ENCODE assay signal across 7 cellular contexts in the genomic region with DNA sequence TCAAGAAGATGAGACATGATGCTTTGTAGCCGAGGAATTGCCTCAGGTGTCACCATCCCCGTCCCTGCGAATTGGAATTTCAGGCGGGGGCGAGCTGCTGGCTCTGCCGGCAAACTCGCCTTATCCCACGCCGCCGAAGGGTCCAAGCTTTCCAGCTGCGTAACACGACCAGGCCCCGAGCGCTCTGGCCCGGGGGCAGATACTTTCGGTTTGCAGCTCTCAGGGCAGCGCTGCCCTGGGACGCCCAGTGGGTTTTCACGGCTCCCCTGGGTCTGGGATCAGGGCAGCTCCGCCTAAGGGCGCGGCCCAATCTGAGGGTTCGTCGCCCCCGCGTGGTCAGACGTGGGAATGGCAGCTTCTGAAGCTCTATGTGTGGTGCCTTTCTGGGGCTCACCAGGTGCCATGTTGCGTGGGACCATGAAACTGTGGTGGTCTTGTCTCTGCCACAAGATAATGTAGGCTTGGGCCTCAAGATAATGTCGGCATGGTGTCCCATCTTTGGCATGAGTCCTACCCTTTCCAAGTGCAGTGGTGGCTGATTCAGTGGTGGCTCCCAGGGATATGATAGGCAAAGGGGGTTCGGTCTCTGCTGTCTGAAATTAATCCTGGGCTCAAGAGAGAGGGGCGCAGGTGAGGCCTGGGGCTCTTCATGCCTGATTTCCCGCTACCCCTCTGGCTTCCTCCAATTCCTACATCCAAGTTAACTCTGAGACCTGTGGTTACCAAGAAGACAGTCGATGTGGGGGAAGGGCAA. TPM values are rescaled to one million over a fixed set of nuclear protein-coding genes. Genes with fewer than 3 reads are reported as not detected.
DNase-seq lines count a peak whose midpoint lies in the region; ATAC-seq and TF ChIP-seq lines count a peak whose summit lies in the region.

No MANE protein-coding gene starts in this region.

- ATAC-seq in HG03095 (IDR thresholded peaks at IDR 0.05; ENCODE audit: unreplicated experiment): peak; percentile 74

- DNase-seq in GM13977 (ENCODE audit: low spot score) (peak; percentile 86), NCI-H2171 treated with DMSO at 0.1 percent for 48 hours (lab: John Stamatoyannopoulos, UW) (peak; percentile 73), cerebellum (ENCODE audit: low spot score) (peak; percentile 87), kidney glomerular epithelial cell (lab: John Stamatoyannopoulos, UW) (peak; percentile 78)
- peak; percentile 82 for DNase-seq in activated CD4-positive, alpha-beta T cell treated with anti-CD3 and anti-CD28 coated beads for 1 hour
- DNase-seq in stimulated activated CD4-positive, alpha-beta T cell treated with anti-CD3 and anti-CD28 coated beads, Interleukin-15, amount 100 ng/mL, for 24 hours: peak; percentile 90

- in situ Hi-C loops in GM13977 (cut with MboI; ENCODE audit: low pct_unique_long_range_greater_than_20kb, low sequenced_read_pairs, unreplicated experiment): no loop called here

- TF ChIP-seq CTCF in GM13977 (IDR thresholded peaks at IDR 0.05; ENCODE audit: extremely low read depth, insufficient read depth, missing control alignments): peak; percentile 94

RNA-seq across cellular contexts. Expression of a gene that starts 21.0 kb away (rescaled TPM):
- total RNA-seq in cerebellum: 24.0 TPM

RNA-seq across cellular contexts. Expression of a gene that starts 28.8 kb away (rescaled TPM):
- total RNA-seq in cerebellum: 11.4 TPM

RNA-seq across cellular contexts. Expression of a gene that starts 32.6 kb away (rescaled TPM):
- total RNA-seq in cerebellum: 4.8 TPM

RNA-seq across cellular contexts. Expression of a gene that starts 58.8 kb away (rescaled TPM):
- total RNA-seq in cerebellum: not detected

Comparison
In these comparisons a context has a peak if more than half of its experiments do, and no peak if none do; other contexts are left out.
1. Peak in every context shown above with its lines: DNase-seq and ATAC-seq.